ENCODE assay signal across 15 cellular contexts in genomic region chr12:544142-544541, GRCh38.
DNase-seq lines count a peak whose midpoint lies in the region; ATAC-seq and TF ChIP-seq lines count a peak whose summit lies in the region.
"Had no signal": no experiment of that assay in that cellular context is flagged by ENCODE, and none has a peak within 500 bp of the region (broad histone marks: within the 10 kb centered on the region; RNA-seq: fewer than 3 reads in every experiment).

No MANE protein-coding gene starts in this region.

- no peak overlapping the region for H2AFZ ChIP-seq in osteoblast (ENCODE audit: low read length)

- peaks cover 14% of the 10 kb centered on the region for H3K27me3 Mint-ChIP-seq in glutamatergic neuron (ENCODE audit: unreplicated experiment)

- no peak for ATAC-seq in heart left ventricle
- no peak for ATAC-seq in left cardiac atrium
- no peak for ATAC-seq in GM19023 (IDR thresholded peaks at IDR 0.05; ENCODE audit: unreplicated experiment)
- no peak for ATAC-seq in GM21786 (IDR thresholded peaks at IDR 0.05; ENCODE audit: unreplicated experiment)

- H3K4me1 Mint-ChIP-seq in glutamatergic neuron (ENCODE audit: low read depth, unreplicated experiment), result peaks cover 22% of the 10 kb centered on the region

- 81 to 89% (median 86%) methylated on average over 8 of the region's 8 CpGs for WGBS in heart left ventricle, 4 donors

- H3K4me2 ChIP-seq in osteoblast (ENCODE audit: insufficient read depth, low read length), result no peak overlapping the region

- peaks cover 0 to 45% (median 21%) of the 10 kb centered on the region in 12 donors for H3K4me1 ChIP-seq in heart left ventricle
- H3K4me1 ChIP-seq in osteoblast (ENCODE audit: insufficient read depth, low read length), result peaks cover 3% of the 10 kb centered on the region

- H3K36me3 Mint-ChIP-seq in glutamatergic neuron (ENCODE audit: unreplicated experiment), result peaks cover 6% of the 10 kb centered on the region

- no peaks in the 10 kb centered on the region for H3K79me2 ChIP-seq in osteoblast (ENCODE audit: insufficient read depth, low read length)

- peak in 3 of 5 donors; percentile 10 to 51 (median 20) for DNase-seq in heart left ventricle
- no peak for DNase-seq in left cardiac atrium
- no peak for DNase-seq in glutamatergic neuron
- DNase-seq in osteoblast (ENCODE audit: insufficient read length, low spot score, missing footprints), result peak; percentile 51
- no peak for DNase-seq in MV-4-11 (lab: John Stamatoyannopoulos, UW)
- DNase-seq: Caco-2; CD8-positive, alpha-beta memory T cell; DND-41; GDM1; HCEC 1CT; HFFc6 had no signal

- no peak overlapping the region for H3K27ac ChIP-seq in heart left ventricle
- H3K27ac ChIP-seq in osteoblast (ENCODE audit: low read depth, low read length), result no peak overlapping the region
- H3K27ac ChIP-seq: C4-2B had no signal

- intact Hi-C loops in heart left ventricle (cut with DNase I) (loop anchor here in 1 of 10 donors (10.0 kb wide), 1 partner anchor 49 kb away; no protein-coding TSS in a partner anchor), left cardiac atrium (cut with DNase I) (no loop called here)

- H3K4me3 ChIP-seq in heart left ventricle (no peak overlapping the region), osteoblast (ENCODE audit: insufficient read depth, low read length) (no peak overlapping the region)

- H3K4me3 Mint-ChIP-seq in glutamatergic neuron (ENCODE audit: unreplicated experiment), result peak overlapping the region; percentile 4
- H3K4me3 Mint-ChIP-seq: B cell; CD8-positive, alpha-beta memory T cell; HFFc6 had no signal

- TF ChIP-seq CTCF in heart left ventricle (IDR thresholded peaks at IDR 0.05) (no peak), glutamatergic neuron (IDR thresholded peaks at IDR 0.05; ENCODE audit: partially characterized antibody, unreplicated experiment) (no peak), osteoblast (IDR thresholded peaks at IDR 0.05; ENCODE audit: extremely low read depth, low read depth, low read length) (no peak)

- no peaks in the 10 kb centered on the region for H4K20me1 ChIP-seq in osteoblast (ENCODE audit: insufficient read depth, low read length)

- TF ChIP-seq POLR2A in heart left ventricle (IDR thresholded peaks at IDR 0.05), result no peak

- H3K27ac Mint-ChIP-seq in glutamatergic neuron (ENCODE audit: unreplicated experiment), result peak overlapping the region; percentile 17
- H3K27ac Mint-ChIP-seq: B cell, HFFc6 had no signal

- H3K9me3 ChIP-seq in heart left ventricle (no peaks in the 10 kb centered on the region), osteoblast (ENCODE audit: low read depth, low read length) (no peaks in the 10 kb centered on the region)
- H3K9me3 ChIP-seq: Caco-2 had no signal

- peaks cover 5% of the 10 kb centered on the region for H3K9me3 Mint-ChIP-seq in glutamatergic neuron (ENCODE audit: unreplicated experiment)
- H3K9me3 Mint-ChIP-seq: CD8-positive, alpha-beta memory T cell; HFFc6 had no signal

- H3K36me3 ChIP-seq in heart left ventricle, result no peaks in the 10 kb centered on the region
- H3K36me3 ChIP-seq in osteoblast (ENCODE audit: insufficient read depth, low read length), result no peaks in the 10 kb centered on the region

- H3K27me3 ChIP-seq in heart left ventricle, result peaks cover 0 to 13% (median 6%) of the 10 kb centered on the region in 9 donors
- H3K27me3 ChIP-seq in osteoblast (ENCODE audit: insufficient read depth, low read length), result peaks cover 9% of the 10 kb centered on the region

Comparison
In these comparisons a context has a peak if more than half of its experiments do, and no peak if none do; other contexts are left out.
1. DNase-seq: peak in heart left ventricle (3 of 5) and osteoblast (single experiment); none in left cardiac atrium (single experiment), glutamatergic neuron (single experiment) and MV-4-11 (single experiment).